In genomic region chr6:110325197-110325596, GRCh38 we compare ENCODE assay signal across 10 cellular contexts. TPM values are rescaled to one million over a fixed set of nuclear protein-coding genes. Genes with fewer than 3 reads are reported as not detected.
DNase-seq lines count a peak whose midpoint lies in the region; ATAC-seq and TF ChIP-seq lines count a peak whose summit lies in the region.
"Had no signal": no experiment of that assay in that cellular context is flagged by ENCODE, and none has a peak within 500 bp of the region (broad histone marks: within the 10 kb centered on the region; RNA-seq: fewer than 3 reads in every experiment).

No MANE protein-coding gene starts in this region.

- H3K4me1 Mint-ChIP-seq in effector memory CD8-positive, alpha-beta T cell (ENCODE audit: low read depth in 2 of 2) = no peaks in the 10 kb centered on the region
- H3K4me1 Mint-ChIP-seq: stimulated activated naive CD8-positive, alpha-beta T cell treated with anti-CD3 and anti-CD28 coated beads, Interleukin-15, amount 100 ng/mL, for 72 hours had no signal

- H3K36me3 Mint-ChIP-seq in effector memory CD8-positive, alpha-beta T cell (ENCODE audit: insufficient read depth) = peaks cover 6% of the 10 kb centered on the region

- intact Hi-C loops in esophagus squamous epithelium (cut with DNase I) = no loop called here

- no peaks in the 10 kb centered on the region for H3K9me3 ChIP-seq in esophagus squamous epithelium

- no peak overlapping the region for H3K4me3 Mint-ChIP-seq in effector memory CD8-positive, alpha-beta T cell
- H3K4me3 Mint-ChIP-seq: stimulated activated naive CD8-positive, alpha-beta T cell treated with anti-CD3 and anti-CD28 coated beads, Interleukin-15, amount 100 ng/mL, for 72 hours had no signal

- no peak for TF ChIP-seq POLR2A in esophagus squamous epithelium (IDR thresholded peaks at IDR 0.05)

- H3K27me3 Mint-ChIP-seq in effector memory CD8-positive, alpha-beta T cell = peaks cover 9 to 49% of the 10 kb centered on the region in 2 donors
- H3K27me3 Mint-ChIP-seq: stimulated activated naive CD8-positive, alpha-beta T cell treated with anti-CD3 and anti-CD28 coated beads, Interleukin-15, amount 100 ng/mL, for 72 hours had no signal

- H3K27ac Mint-ChIP-seq in effector memory CD8-positive, alpha-beta T cell = no peak overlapping the region

- no peaks in the 10 kb centered on the region for H3K9me3 Mint-ChIP-seq in effector memory CD8-positive, alpha-beta T cell
- H3K9me3 Mint-ChIP-seq: stimulated activated naive CD8-positive, alpha-beta T cell treated with anti-CD3 and anti-CD28 coated beads, Interleukin-15, amount 100 ng/mL, for 72 hours had no signal

- H3K36me3 ChIP-seq in esophagus squamous epithelium = no peaks in the 10 kb centered on the region

- H3K4me1 ChIP-seq in esophagus squamous epithelium = peaks cover 4 to 58% (median 15%) of the 10 kb centered on the region in 3 donors

- no peaks in the 10 kb centered on the region for H3K27me3 ChIP-seq in esophagus squamous epithelium

- peak; percentile 74 for DNase-seq in DMS79 (lab: John Stamatoyannopoulos, UW)
- peak; percentile 84 for DNase-seq in NCI-H345 (lab: John Stamatoyannopoulos, UW)
- no peak for DNase-seq in esophagus squamous epithelium (lab: John Stamatoyannopoulos, UW)
- DNase-seq in renal cortical epithelial cell (ENCODE audit: low read depth) = peak; percentile 67
- DNase-seq in effector memory CD8-positive, alpha-beta T cell = no peak
- no peak for DNase-seq in kidney tubule cell (ENCODE audit: low spot score)
- DNase-seq in NCI-H1048 (lab: John Stamatoyannopoulos, UW) = no peak
- no peak for DNase-seq in substantia nigra (lab: John Stamatoyannopoulos, UW)
- DNase-seq: activated naive CD4-positive, alpha-beta T cell treated with anti-CD3 and anti-CD28 coated beads, Interleukin-2, amount 50 U/mL, for 16 hours; stimulated activated naive CD8-positive, alpha-beta T cell treated with anti-CD3 and anti-CD28 coated beads, Interleukin-15, amount 100 ng/mL, for 72 hours had no signal

- no peak for ATAC-seq in effector memory CD8-positive, alpha-beta T cell (replicated peaks)
- ATAC-seq: stimulated activated naive CD8-positive, alpha-beta T cell treated with anti-CD3 and anti-CD28 coated beads, Interleukin-15, amount 100 ng/mL, for 72 hours had no signal

- TF ChIP-seq CTCF in esophagus squamous epithelium (IDR thresholded peaks at IDR 0.05) = no peak

- H3K27ac ChIP-seq in esophagus squamous epithelium (peak overlapping the region in 3 of 4 donors; percentile 5 to 50 (median 37)), substantia nigra (ENCODE audit: low read depth, low read length, poor library complexity, severe bottlenecking) (no peak overlapping the region)

- H3K4me3 ChIP-seq in esophagus squamous epithelium = no peak overlapping the region

RNA-seq across cellular contexts. Expression of gene METTL24, which starts 33.0 kb away (rescaled TPM):
- 1 to 10 TPM in 1 of 4 donors, under 1 TPM in 2, not detected in 1; 0.57 to 4.0 (median 0.83) TPM for total RNA-seq in esophagus squamous epithelium
- total RNA-seq in renal cortical epithelial cell = 0.10 TPM in 1 of 2 replicates, not detected in the other

Comparison
In these comparisons a context has a peak if more than half of its experiments do, and no peak if none do; other contexts are left out.
1. DNase-seq: peak in DMS79 (single experiment), NCI-H345 (single experiment) and renal cortical epithelial cell (single experiment); none in esophagus squamous epithelium (single experiment), effector memory CD8-positive, alpha-beta T cell (0 of 3), kidney tubule cell (single experiment), NCI-H1048 (single experiment) and substantia nigra (0 of 49).